Comparison of ENCODE assay signal across 8 cellular contexts in genomic region chr1:85259866-85260345, GRCh38. TPM values are rescaled to one million over a fixed set of nuclear protein-coding genes. Genes with fewer than 3 reads are reported as not detected.
DNase-seq lines count a peak whose midpoint lies in the region; ATAC-seq and TF ChIP-seq lines count a peak whose summit lies in the region.

No MANE protein-coding gene starts in this region.

- H3K27ac Mint-ChIP-seq in GM23338: no peak overlapping the region
- H3K27ac Mint-ChIP-seq in T-cell: peak overlapping the region in 1 of 2 donors; percentile 95

- peaks cover 6% of the 10 kb centered on the region for H4K20me1 ChIP-seq in GM23338 (replicated peaks; ENCODE audit: insufficient read depth)

- H3F3A ChIP-seq in GM23338 (replicated peaks; ENCODE audit: low read depth): peaks cover 7% of the 10 kb centered on the region; the same call in 1 of the 2 replicates

- H3K79me2 ChIP-seq in GM23338 (replicated peaks; ENCODE audit: insufficient read depth): peaks cover 36% of the 10 kb centered on the region

- H3K9me2 ChIP-seq in GM23338 (ENCODE audit: insufficient read depth): peaks cover 3% of the 10 kb centered on the region

- H3K9ac ChIP-seq in rectal smooth muscle tissue (ENCODE audit: low read length): no peak overlapping the region

- H3K4me2 ChIP-seq in GM23338: peak overlapping the region; percentile 56

- H3K9me3 Mint-ChIP-seq in GM23338: peaks cover 28% of the 10 kb centered on the region
- H3K9me3 Mint-ChIP-seq in T-cell: no peaks in the 10 kb centered on the region

- H3K36me3 ChIP-seq in GM23338 (ENCODE audit: insufficient read depth) (peaks cover 31% of the 10 kb centered on the region), rectal smooth muscle tissue (ENCODE audit: control insufficient read depth, insufficient read depth, low read length) (no peaks in the 10 kb centered on the region)

- H3K36me3 Mint-ChIP-seq in GM23338 (ENCODE audit: low read depth) (peaks cover 77% of the 10 kb centered on the region), T-cell (peaks cover 42% of the 10 kb centered on the region)

- CTCF ChIA-PET in T-cell (lab: Charles Lee): interaction anchor here (0.5 to 13.5 kb wide), 36 partner anchors 8 to 1169 kb away, joined by 3 to 285 read pairs (median 4); partner anchors contain the start of gene BCL10 (in 2 of the 2)

- H3K27me3 Mint-ChIP-seq in GM23338 (ENCODE audit: insufficient read depth, low read depth, poor library complexity) (peaks cover 5% of the 10 kb centered on the region), T-cell (no peaks in the 10 kb centered on the region)

- H3K4me3 Mint-ChIP-seq in GM23338 (peak overlapping the region; percentile 96), T-cell (peak overlapping the region; percentile 92 to 98 (median 96))

- peak overlapping the region; percentile 77 for H2AFZ ChIP-seq in GM23338

- H3K27me3 ChIP-seq in GM23338 (ENCODE audit: insufficient read depth) (no peaks in the 10 kb centered on the region), rectal smooth muscle tissue (ENCODE audit: control insufficient read depth, insufficient read depth, low read length) (no peaks in the 10 kb centered on the region)

- H3K4me3 ChIP-seq in GM23338 (peak overlapping the region; percentile 92; the same call in 1 of the 2 replicates), fibroblast of villous mesenchyme (ENCODE audit: low read depth, low read length) (peak overlapping the region; percentile 78), rectal smooth muscle tissue (ENCODE audit: low read length) (peak overlapping the region; percentile 95)

- H3K4me1 Mint-ChIP-seq in GM23338: peaks cover 20% of the 10 kb centered on the region
- H3K4me1 Mint-ChIP-seq in T-cell: peaks cover 29 to 42% (median 39%) of the 10 kb centered on the region in 3 donors

- H3K4me1 ChIP-seq in GM23338 (ENCODE audit: insufficient read depth): peaks cover 12% of the 10 kb centered on the region
- H3K4me1 ChIP-seq in rectal smooth muscle tissue (ENCODE audit: control insufficient read depth, insufficient read depth, low read length): peaks cover 5% of the 10 kb centered on the region

- ATAC-seq in GM23338 (no peak; the same call in 2 of the 3 replicates), T-cell (replicated peaks in 1 of 4) (no peak)

- TF ChIP-seq CTCF in GM23338 (conservative IDR thresholded peaks at IDR 0.05; ENCODE audit: low read depth in 2 of 2) (no peak), fibroblast of villous mesenchyme (IDR thresholded peaks at IDR 0.05; ENCODE audit: insufficient read depth, low read depth, low read length) (no peak)

- H3K27ac ChIP-seq in GM23338 (ENCODE audit: low read depth): no peak overlapping the region
- peak overlapping the region; percentile 68 for H3K27ac ChIP-seq in rectal smooth muscle tissue (ENCODE audit: low read depth, low read length)

- POLR2A ChIA-PET in T-cell (lab: Charles Lee): interaction anchor here (0.5 to 2.6 kb wide), 8 partner anchors 8 to 449 kb away, joined by 3 to 20 read pairs (median 4); partner anchors contain the start of genes BCL10 (in 2 of the 2) and ZNHIT6 (in 1 of the 2)

- DNase-seq in GM23338 (ENCODE audit: low spot score) (no peak), T-cell (no peak), fibroblast of villous mesenchyme (ENCODE audit: low read depth) (no peak), NK-92 (lab: John Stamatoyannopoulos, UW; ENCODE audit: unreplicated experiment) (no peak), DMS153 treated with DMSO at 0.1 percent for 48 hours (lab: John Stamatoyannopoulos, UW; ENCODE audit: unreplicated experiment) (no peak), NAMALWA (ENCODE audit: low spot score) (no peak), SW 1271 (lab: John Stamatoyannopoulos, UW) (no peak)

TF ChIP-seq in GM23338, 12 proteins besides CTCF, POLR2A, EP300 and RAD21:
- TF ChIP-seq CREB1 (CRISPR knock-in tag; IDR thresholded peaks at IDR 0.05; ENCODE audit: low read depth) (no peak), ZNF462 (CRISPR knock-in tag; IDR thresholded peaks at IDR 0.05) (0 out of 2 replicates have a peak, but pooled peaks have one; percentile 36)

RNA-seq across cellular contexts. Expression of gene C1orf52, which starts 0.4 kb away (rescaled TPM):
- total RNA-seq in GM23338 (2014; rRNA removed; shearing (Covaris generic)): 35.6 and 39.7 TPM in 2 replicates
- 102 and 107 TPM in 2 replicates for polyA plus RNA-seq in GM23338 (2016; fragmentation: Nextera tagmentation; extraction: Ambion mirVana)
- 10 to 100 TPM; 29.8 to 48.6 (median 39.3) TPM for total RNA-seq in T-cell
- total RNA-seq in fibroblast of villous mesenchyme: 14.2 and 23.7 TPM in 2 replicates

RNA-seq across cellular contexts. Expression of gene BCL10, which starts 16.5 kb away (rescaled TPM):
- 23.1 and 27.8 TPM in 2 replicates for total RNA-seq in GM23338 (2014; rRNA removed; shearing (Covaris generic))
- polyA plus RNA-seq in GM23338 (2016; fragmentation: Nextera tagmentation; extraction: Ambion mirVana): 28.8 and 33.7 TPM in 2 replicates
- 10 to 100 TPM; 25.8 to 40.0 (median 28.0) TPM for total RNA-seq in T-cell
- 23.2 and 36.7 TPM in 2 replicates for total RNA-seq in fibroblast of villous mesenchyme

RNA-seq across cellular contexts. Expression of gene SYDE2, which starts 59.1 kb away (rescaled TPM):
- total RNA-seq in GM23338 (2014; rRNA removed; shearing (Covaris generic)): 20.1 and 20.6 TPM in 2 replicates
- 5.8 and 5.9 TPM in 2 replicates for polyA plus RNA-seq in GM23338 (2016; fragmentation: Nextera tagmentation; extraction: Ambion mirVana)
- 1 to 10 TPM; 4.5 to 9.2 (median 5.8) TPM for total RNA-seq in T-cell
- total RNA-seq in fibroblast of villous mesenchyme: 24.2 and 27.6 TPM in 2 replicates
